1 cellular context compared by ENCODE assay signal in the genomic region with DNA sequence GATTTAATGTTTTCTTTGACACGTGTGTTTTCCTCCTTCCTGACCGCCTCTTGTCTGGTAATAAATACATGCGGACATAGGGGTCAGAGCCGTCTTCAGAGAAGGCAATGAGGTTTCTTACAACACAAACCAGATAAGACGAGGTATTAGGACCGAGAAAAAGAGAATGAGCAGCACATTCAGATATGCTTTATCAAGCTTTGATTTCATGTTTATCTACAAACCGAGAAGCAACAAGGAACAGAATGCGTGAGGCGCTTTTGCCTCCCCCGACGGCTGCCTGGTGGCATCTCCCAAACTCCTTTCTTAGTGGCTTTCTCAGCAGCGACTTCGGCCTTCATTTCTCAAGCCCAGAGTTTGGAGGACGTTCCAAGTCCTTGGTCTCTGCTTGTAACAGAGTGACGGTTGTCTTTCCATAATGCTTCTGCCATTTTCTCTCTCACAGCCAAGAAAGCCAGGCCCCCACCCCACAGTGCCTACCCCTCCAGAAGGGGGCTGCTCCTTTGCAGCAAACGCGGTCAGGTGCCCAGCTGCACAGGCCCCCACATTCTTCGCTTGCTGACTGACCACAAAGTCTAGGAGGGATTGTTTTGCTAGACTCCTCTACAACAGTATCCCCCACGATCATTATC.
TF ChIP-seq lines count a peak whose summit lies in the region.

No MANE protein-coding gene starts in this region.

TF ChIP-seq in GM12878, 131 proteins besides CTCF, POLR2A, EP300 and RAD21:
- no peak for TF ChIP-seq HDAC6 (IDR thresholded peaks at IDR 0.05; ENCODE audit: unreplicated experiment)
- TF ChIP-seq TCF12 (IDR thresholded peaks at IDR 0.05; ENCODE audit: low read depth, low read length), result no peak
- TF ChIP-seq, protein P1, sequence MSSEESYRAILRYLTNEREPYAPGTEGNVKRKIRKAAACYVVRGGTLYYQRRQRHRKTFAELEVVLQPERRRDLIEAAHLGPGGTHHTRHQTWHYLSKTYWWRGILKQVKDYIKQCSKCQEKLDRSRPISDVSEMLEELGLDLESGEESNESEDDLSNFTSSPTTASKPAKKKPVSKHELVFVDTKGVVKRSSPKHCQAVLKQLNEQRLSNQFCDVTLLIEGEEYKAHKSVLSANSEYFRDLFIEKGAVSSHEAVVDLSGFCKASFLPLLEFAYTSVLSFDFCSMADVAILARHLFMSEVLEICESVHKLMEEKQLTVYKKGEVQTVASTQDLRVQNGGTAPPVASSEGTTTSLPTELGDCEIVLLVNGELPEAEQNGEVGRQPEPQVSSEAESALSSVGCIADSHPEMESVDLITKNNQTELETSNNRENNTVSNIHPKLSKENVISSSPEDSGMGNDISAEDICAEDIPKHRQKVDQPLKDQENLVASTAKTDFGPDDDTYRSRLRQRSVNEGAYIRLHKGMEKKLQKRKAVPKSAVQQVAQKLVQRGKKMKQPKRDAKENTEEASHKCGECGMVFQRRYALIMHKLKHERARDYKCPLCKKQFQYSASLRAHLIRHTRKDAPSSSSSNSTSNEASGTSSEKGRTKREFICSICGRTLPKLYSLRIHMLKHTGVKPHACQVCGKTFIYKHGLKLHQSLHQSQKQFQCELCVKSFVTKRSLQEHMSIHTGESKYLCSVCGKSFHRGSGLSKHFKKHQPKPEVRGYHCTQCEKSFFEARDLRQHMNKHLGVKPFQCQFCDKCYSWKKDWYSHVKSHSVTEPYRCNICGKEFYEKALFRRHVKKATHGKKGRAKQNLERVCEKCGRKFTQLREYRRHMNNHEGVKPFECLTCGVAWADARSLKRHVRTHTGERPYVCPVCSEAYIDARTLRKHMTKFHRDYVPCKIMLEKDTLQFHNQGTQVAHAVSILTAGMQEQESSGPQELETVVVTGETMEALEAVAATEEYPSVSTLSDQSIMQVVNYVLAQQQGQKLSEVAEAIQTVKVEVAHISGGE (CRISPR knock-in tag; IDR thresholded peaks at IDR 0.05), result no peak
- TF ChIP-seq POLR2AphosphoS2 (IDR thresholded peaks at IDR 0.05; ENCODE audit: low read depth, low read length), result 0 out of 2 replicates have a peak, but pooled peaks have one; percentile 31
- TF ChIP-seq NBN (IDR thresholded peaks at IDR 0.05), result no peak
- TF ChIP-seq SMARCA5 (IDR thresholded peaks at IDR 0.05), result no peak
- TF ChIP-seq BACH1 (IDR thresholded peaks at IDR 0.05; ENCODE audit: borderline replicate concordance), result no peak
- TF ChIP-seq CHD2 (IDR thresholded peaks at IDR 0.05; ENCODE audit: borderline replicate concordance, low read depth, low read length), result no peak
TF ChIP-seq in GM12878: peak in this region for 1.
